In the genomic region with DNA sequence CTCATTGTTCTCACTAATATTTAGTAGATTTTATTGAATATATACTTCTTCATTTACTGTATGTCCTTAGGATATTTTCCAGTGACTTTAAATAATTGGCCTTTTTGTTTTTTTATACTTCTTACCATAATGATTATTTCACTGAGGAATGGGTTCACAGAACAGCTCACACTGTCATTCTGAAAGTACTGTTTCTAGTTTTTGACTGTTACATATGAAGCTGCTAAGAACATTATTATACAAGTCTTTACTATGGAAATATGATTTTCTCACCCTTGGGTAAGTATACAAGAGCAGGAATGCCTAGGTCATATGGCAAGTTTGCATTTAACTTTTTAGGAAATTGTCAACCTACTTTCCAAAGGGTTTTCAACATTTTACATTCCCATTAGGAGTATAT, we compare ENCODE assay signal across 21 cellular contexts.
"Had no signal": no experiment of that assay in that cellular context is flagged by ENCODE, and none has a peak within 500 bp of the region (broad histone marks: within the 10 kb centered on the region; RNA-seq: fewer than 3 reads in every experiment).

No MANE protein-coding gene starts in this region.

- ATAC-seq: effector memory CD8-positive, alpha-beta T cell; esophagus mucosa; foreskin keratinocyte; gastrocnemius medialis; gastroesophageal sphincter; heart left ventricle; heart right ventricle had no signal

- DNase-seq: colonic mucosa; cortex of kidney; dermis blood vessel endothelial cell; dorsolateral prefrontal cortex; effector CD4-positive, alpha-beta T cell; effector CD8-positive, alpha-beta T cell; effector memory CD4-positive, alpha-beta T cell; effector memory CD8-positive, alpha-beta T cell; endodermal cell; erythroblast; esophagus squamous epithelium; foreskin fibroblast; foreskin keratinocyte; foreskin melanocyte; gastrocnemius medialis; glutamatergic neuron; head of caudate nucleus; heart left ventricle; heart right ventricle had no signal
